In the genomic region with DNA sequence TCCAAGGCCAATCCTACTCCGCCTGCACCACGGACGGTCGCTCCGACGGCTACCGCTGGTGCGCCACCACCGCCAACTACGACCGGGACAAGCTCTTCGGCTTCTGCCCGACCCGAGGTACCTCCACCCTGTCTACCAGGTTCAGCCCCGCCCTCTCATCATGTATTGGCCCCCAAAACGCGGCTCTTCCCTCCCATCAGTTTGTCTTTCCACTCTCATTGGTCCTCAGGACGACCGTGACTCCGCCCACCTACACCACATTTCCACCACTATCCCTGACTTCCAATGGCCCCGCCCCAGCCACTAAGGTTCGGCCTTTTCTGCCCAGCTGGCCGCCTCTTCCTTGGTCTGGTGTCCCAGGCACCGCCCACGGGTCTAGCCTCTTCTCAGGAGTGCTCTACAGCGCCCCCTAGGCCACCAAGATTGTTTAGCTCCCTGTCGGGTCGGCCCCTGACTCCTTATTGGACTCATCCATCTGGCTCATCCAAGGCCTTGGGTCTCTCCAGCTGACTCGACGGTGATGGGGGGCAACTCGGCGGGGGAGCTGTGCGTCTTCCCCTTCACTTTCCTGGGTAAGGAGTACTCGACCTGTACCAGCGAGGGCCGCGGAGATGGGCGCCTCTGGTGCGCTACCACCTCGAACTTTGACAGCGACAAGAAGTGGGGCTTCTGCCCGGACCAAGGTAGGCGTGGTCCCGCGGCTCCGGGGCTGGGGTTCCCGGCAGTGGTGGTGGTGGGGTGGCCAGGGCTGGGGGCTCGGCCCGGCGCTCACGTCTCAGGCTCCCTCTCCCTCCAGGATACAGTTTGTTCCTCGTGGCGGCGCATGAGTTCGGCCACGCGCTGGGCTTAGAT, we compare ENCODE assay signal across 1 cellular context.
A peak's percentile ranks its signal among the peaks of the same experiment; 100 is the strongest.
TF ChIP-seq lines count a peak whose summit lies in the region.

No MANE protein-coding gene starts in this region.

TF ChIP-seq in K562, 482 proteins besides CTCF, POLR2A, EP300 and RAD21 (continues in another document):
- TF ChIP-seq THRAP3 (IDR thresholded peaks at IDR 0.05; ENCODE audit: borderline replicate concordance) = no peak
- no peak for TF ChIP-seq ZNF436 (CRISPR knock-in tag; IDR thresholded peaks at IDR 0.05)
- TF ChIP-seq ILF3 (IDR thresholded peaks at IDR 0.05; ENCODE audit: borderline replicate concordance) = no peak
- TF ChIP-seq ZNF347 (CRISPR knock-in tag; IDR thresholded peaks at IDR 0.05; ENCODE audit: low read depth) = no peak
- no peak for TF ChIP-seq ZNF224 (CRISPR knock-in tag; IDR thresholded peaks at IDR 0.05)
- TF ChIP-seq ZBTB17 (CRISPR knock-in tag; IDR thresholded peaks at IDR 0.05) = no peak
- peak; percentile 22; the same call in 1 of the 2 replicates for TF ChIP-seq ATF7 (IDR thresholded peaks at IDR 0.05)
- TF ChIP-seq ZBTB33 (CRISPR knock-in tag; IDR thresholded peaks at IDR 0.05) = peak; percentile 62; the same call in 1 of the 2 replicates
- TF ChIP-seq, protein P1, sequence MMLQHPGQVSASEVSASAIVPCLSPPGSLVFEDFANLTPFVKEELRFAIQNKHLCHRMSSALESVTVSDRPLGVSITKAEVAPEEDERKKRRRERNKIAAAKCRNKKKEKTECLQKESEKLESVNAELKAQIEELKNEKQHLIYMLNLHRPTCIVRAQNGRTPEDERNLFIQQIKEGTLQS (IDR thresholded peaks at IDR 0.05) = no peak
- TF ChIP-seq, protein P1 (CRISPR knock-in tag; conservative IDR thresholded peaks at IDR 0.05) = no peak
- TF ChIP-seq HNRNPH1 (optimal IDR thresholded peaks at IDR 0.05; ENCODE audit: low read depth, low read length) = no peak
- TF ChIP-seq ZBTB49 (CRISPR knock-in tag; IDR thresholded peaks at IDR 0.05; ENCODE audit: borderline replicate concordance) = no peak
- TF ChIP-seq BDP1 (IDR thresholded peaks at IDR 0.05; ENCODE audit: insufficient read depth, insufficient read length) = no peak
- no peak for TF ChIP-seq ZNF551 (CRISPR knock-in tag; IDR thresholded peaks at IDR 0.05)
- TF ChIP-seq, protein P2, sequence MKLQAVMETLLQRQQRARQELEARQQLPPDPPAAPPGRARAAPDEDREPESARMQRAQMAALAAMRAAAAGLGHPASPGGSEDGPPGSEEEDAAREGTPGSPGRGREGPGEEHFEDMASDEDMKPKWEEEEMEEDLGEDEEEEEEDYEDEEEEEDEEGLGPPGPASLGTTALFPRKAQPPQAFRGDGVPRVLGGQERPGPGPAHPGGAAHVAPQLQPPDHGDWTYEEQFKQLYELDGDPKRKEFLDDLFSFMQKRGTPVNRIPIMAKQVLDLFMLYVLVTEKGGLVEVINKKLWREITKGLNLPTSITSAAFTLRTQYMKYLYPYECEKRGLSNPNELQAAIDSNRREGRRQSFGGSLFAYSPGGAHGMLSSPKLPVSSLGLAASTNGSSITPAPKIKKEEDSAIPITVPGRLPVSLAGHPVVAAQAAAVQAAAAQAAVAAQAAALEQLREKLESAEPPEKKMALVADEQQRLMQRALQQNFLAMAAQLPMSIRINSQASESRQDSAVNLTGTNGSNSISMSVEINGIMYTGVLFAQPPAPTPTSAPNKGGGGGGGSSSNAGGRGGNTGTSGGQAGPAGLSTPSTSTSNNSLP (IDR thresholded peaks at IDR 0.05; ENCODE audit: borderline replicate concordance, low read depth, low read length) = no peak
- TF ChIP-seq ZNF146 (CRISPR knock-in tag; IDR thresholded peaks at IDR 0.05; ENCODE audit: unreplicated experiment) = no peak
- 0 out of 4 replicates have a peak, but pooled peaks of 1 of the 2 experiments have one; percentile 16 for TF ChIP-seq NRF1 (conservative IDR thresholded peaks at IDR 0.05 in 1 of 2, IDR thresholded peaks at IDR 0.05 in 1 of 2)
- no peak for TF ChIP-seq SP1 (CRISPR knock-in tag; IDR thresholded peaks at IDR 0.05)
- TF ChIP-seq, protein P3, sequence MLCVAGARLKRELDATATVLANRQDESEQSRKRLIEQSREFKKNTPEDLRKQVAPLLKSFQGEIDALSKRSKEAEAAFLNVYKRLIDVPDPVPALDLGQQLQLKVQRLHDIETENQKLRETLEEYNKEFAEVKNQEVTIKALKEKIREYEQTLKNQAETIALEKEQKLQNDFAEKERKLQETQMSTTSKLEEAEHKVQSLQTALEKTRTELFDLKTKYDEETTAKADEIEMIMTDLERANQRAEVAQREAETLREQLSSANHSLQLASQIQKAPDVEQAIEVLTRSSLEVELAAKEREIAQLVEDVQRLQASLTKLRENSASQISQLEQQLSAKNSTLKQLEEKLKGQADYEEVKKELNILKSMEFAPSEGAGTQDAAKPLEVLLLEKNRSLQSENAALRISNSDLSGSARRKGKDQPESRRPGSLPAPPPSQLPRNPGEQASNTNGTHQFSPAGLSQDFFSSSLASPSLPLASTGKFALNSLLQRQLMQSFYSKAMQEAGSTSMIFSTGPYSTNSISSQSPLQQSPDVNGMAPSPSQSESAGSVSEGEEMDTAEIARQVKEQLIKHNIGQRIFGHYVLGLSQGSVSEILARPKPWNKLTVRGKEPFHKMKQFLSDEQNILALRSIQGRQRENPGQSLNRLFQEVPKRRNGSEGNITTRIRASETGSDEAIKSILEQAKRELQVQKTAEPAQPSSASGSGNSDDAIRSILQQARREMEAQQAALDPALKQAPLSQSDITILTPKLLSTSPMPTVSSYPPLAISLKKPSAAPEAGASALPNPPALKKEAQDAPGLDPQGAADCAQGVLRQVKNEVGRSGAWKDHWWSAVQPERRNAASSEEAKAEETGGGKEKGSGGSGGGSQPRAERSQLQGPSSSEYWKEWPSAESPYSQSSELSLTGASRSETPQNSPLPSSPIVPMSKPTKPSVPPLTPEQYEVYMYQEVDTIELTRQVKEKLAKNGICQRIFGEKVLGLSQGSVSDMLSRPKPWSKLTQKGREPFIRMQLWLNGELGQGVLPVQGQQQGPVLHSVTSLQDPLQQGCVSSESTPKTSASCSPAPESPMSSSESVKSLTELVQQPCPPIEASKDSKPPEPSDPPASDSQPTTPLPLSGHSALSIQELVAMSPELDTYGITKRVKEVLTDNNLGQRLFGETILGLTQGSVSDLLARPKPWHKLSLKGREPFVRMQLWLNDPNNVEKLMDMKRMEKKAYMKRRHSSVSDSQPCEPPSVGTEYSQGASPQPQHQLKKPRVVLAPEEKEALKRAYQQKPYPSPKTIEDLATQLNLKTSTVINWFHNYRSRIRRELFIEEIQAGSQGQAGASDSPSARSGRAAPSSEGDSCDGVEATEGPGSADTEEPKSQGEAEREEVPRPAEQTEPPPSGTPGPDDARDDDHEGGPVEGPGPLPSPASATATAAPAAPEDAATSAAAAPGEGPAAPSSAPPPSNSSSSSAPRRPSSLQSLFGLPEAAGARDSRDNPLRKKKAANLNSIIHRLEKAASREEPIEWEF (CRISPR knock-in tag; IDR thresholded peaks at IDR 0.05) = no peak
- TF ChIP-seq PHB2 (IDR thresholded peaks at IDR 0.05; ENCODE audit: low read depth) = no peak
- TF ChIP-seq ZNF695 (CRISPR knock-in tag; IDR thresholded peaks at IDR 0.05) = no peak
- peak; percentile 1 for TF ChIP-seq FOS (IDR thresholded peaks at IDR 0.05; ENCODE audit: extremely low read depth, insufficient read length)
- peak; percentile 87 for TF ChIP-seq EGR1 (conservative IDR thresholded peaks at IDR 0.05)
- TF ChIP-seq ZNF277 (CRISPR knock-in tag; IDR thresholded peaks at IDR 0.05; ENCODE audit: borderline replicate concordance) = no peak
- no peak for TF ChIP-seq HEY1 (CRISPR knock-in tag; IDR thresholded peaks at IDR 0.05; ENCODE audit: borderline replicate concordance)
- no peak for TF ChIP-seq CCAR2 (IDR thresholded peaks at IDR 0.05; ENCODE audit: low read depth, low read length)
- no peak for TF ChIP-seq ZNF12 (CRISPR knock-in tag; IDR thresholded peaks at IDR 0.05)
- TF ChIP-seq ETS2 (tag; IDR thresholded peaks at IDR 0.05; ENCODE audit: borderline replicate concordance, poor library complexity, severe bottlenecking) = no peak
- no peak for TF ChIP-seq HBP1 (CRISPR knock-in tag; IDR thresholded peaks at IDR 0.05)
- no peak for TF ChIP-seq EZH2 (IDR thresholded peaks at IDR 0.05; ENCODE audit: borderline replicate concordance, low read depth, low read length)
- TF ChIP-seq TAF7 (tag; IDR thresholded peaks at IDR 0.05) = no peak
- TF ChIP-seq, protein P4, sequence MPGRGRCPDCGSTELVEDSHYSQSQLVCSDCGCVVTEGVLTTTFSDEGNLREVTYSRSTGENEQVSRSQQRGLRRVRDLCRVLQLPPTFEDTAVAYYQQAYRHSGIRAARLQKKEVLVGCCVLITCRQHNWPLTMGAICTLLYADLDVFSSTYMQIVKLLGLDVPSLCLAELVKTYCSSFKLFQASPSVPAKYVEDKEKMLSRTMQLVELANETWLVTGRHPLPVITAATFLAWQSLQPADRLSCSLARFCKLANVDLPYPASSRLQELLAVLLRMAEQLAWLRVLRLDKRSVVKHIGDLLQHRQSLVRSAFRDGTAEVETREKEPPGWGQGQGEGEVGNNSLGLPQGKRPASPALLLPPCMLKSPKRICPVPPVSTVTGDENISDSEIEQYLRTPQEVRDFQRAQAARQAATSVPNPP (IDR thresholded peaks at IDR 0.05; ENCODE audit: borderline replicate concordance, insufficient read depth, insufficient read length) = no peak
- TF ChIP-seq E2F3 (CRISPR knock-in tag; IDR thresholded peaks at IDR 0.05) = no peak
- 0 out of 2 replicates have a peak, but pooled peaks have one; percentile 51 for TF ChIP-seq CBX1 (IDR thresholded peaks at IDR 0.05; ENCODE audit: low read depth)
- no peak for TF ChIP-seq FOXA1 (IDR thresholded peaks at IDR 0.05; ENCODE audit: borderline replicate concordance)
- TF ChIP-seq SMAD2 (IDR thresholded peaks at IDR 0.05; ENCODE audit: low read depth, low read length) = no peak
- TF ChIP-seq ETV1 (tag; conservative IDR thresholded peaks at IDR 0.05; ENCODE audit: low read depth) = no peak
- no peak for TF ChIP-seq ZNF644 (tag; IDR thresholded peaks at IDR 0.05; ENCODE audit: low read depth)
- no peak for TF ChIP-seq MEF2A (IDR thresholded peaks at IDR 0.05; ENCODE audit: control insufficient read depth, low read depth, low read length)
- no peak for TF ChIP-seq E4F1 (CRISPR knock-in tag; IDR thresholded peaks at IDR 0.05; ENCODE audit: borderline replicate concordance)
- no peak for TF ChIP-seq XRCC3 (IDR thresholded peaks at IDR 0.05)
